15 cellular contexts compared by ENCODE assay signal in the genomic region with DNA sequence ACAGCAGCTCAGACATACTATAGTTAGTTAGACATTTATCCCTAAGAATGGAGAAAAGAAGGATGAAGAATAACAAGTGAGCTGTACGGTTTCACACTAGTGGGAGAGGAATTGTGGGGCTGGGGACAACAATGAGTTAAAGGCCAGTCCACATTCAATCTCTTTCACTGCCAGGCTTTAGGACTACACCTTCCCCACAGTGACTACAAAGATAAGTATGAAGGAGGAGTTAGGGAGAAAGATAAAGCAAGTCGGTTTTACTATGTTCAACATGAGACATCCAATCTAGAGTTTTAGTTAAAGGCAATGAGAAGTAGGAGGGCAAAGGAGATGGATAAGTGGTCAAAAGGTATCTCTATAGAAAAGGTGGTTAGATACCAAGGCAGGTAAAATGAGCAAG. TPM values are rescaled to one million over a fixed set of nuclear protein-coding genes. Genes with fewer than 3 reads are reported as not detected.
DNase-seq lines count a peak whose midpoint lies in the region; ATAC-seq and TF ChIP-seq lines count a peak whose summit lies in the region.
"Had no signal": no experiment of that assay in that cellular context is flagged by ENCODE, and none has a peak within 500 bp of the region (broad histone marks: within the 10 kb centered on the region; RNA-seq: fewer than 3 reads in every experiment).

No MANE protein-coding gene starts in this region.

- CTCF ChIA-PET in HEK293T (lab: Yijun Ruan, JAX) = no interaction called here

- no peak for DNase-seq in right atrium auricular region (ENCODE audit: low spot score)
- no peak for DNase-seq in left ventricle myocardium inferior
- peak; percentile 14 for DNase-seq in iPS-NIHi7 (ENCODE audit: extremely low spot score)
- DNase-seq in NK-92 treated with Interleukin-12 subunit alpha and Interleukin-12 subunit beta, amount 100 ng/mL, for 24 hours (lab: John Stamatoyannopoulos, UW) = no peak
- DNase-seq in HEK293T (ENCODE audit: extremely low spot score) = no peak
- DNase-seq in NCI-H2081 treated with DMSO at 0.1 percent for 48 hours (lab: John Stamatoyannopoulos, UW) = no peak
- DNase-seq: activated CD8-positive, alpha-beta T cell treated with anti-CD3 and anti-CD28 coated beads for 36 hours; activated gamma-delta T cell; DMS79; islet precursor cell; tibial artery had no signal

- H3K27ac ChIP-seq in right atrium auricular region (peak overlapping the region; percentile 4 to 13), left ventricle myocardium inferior (replicated peaks) (no peak overlapping the region)

- no peaks in the 10 kb centered on the region for H3K27me3 ChIP-seq in right atrium auricular region
- no peaks in the 10 kb centered on the region for H3K27me3 ChIP-seq in left ventricle myocardium inferior (ENCODE audit: low read depth)
- H3K27me3 ChIP-seq: tibial artery had no signal

- POLR2A ChIA-PET in HEK293T (lab: Yijun Ruan, JAX) = no interaction called here

- H3K36me3 ChIP-seq in right atrium auricular region (no peaks in the 10 kb centered on the region), left ventricle myocardium inferior (peaks cover 10% of the 10 kb centered on the region)
- H3K36me3 ChIP-seq: tibial artery had no signal

- TF ChIP-seq CTCF in right atrium auricular region (IDR thresholded peaks at IDR 0.05) = no peak
- TF ChIP-seq CTCF in left ventricle myocardium inferior (IDR thresholded peaks at IDR 0.05; ENCODE audit: borderline replicate concordance) = no peak
- no peak for TF ChIP-seq CTCF in WI38 (IDR thresholded peaks at IDR 0.05; ENCODE audit: low read depth, low read length)

- H3K4me1 ChIP-seq in right atrium auricular region (peaks cover 0 to 30% of the 10 kb centered on the region in 2 donors), left ventricle myocardium inferior (peaks cover 39% of the 10 kb centered on the region)

- no peaks in the 10 kb centered on the region for H3K9me3 ChIP-seq in right atrium auricular region
- H3K9me3 ChIP-seq in left ventricle myocardium inferior (replicated peaks) = no peaks in the 10 kb centered on the region
- H3K9me3 ChIP-seq: tibial artery had no signal

- intact Hi-C loops in left ventricle myocardium inferior (cut with micrococcal nuclease) = no loop called here

- no peak for ATAC-seq in HG03159 (IDR thresholded peaks at IDR 0.05; ENCODE audit: unreplicated experiment)
- ATAC-seq: activated CD8-positive, alpha-beta T cell treated with anti-CD3 and anti-CD28 coated beads for 36 hours; GM12878 had no signal

- H3K4me3 ChIP-seq in right atrium auricular region (no peak overlapping the region), left ventricle myocardium inferior (no peak overlapping the region), WI38 (ENCODE audit: low read depth, low read length) (peak overlapping the region; percentile 23; the same call in 1 of the 2 replicates)
- H3K4me3 ChIP-seq: GM12878, skin epidermis had no signal

TF ChIP-seq in HEK293T, 16 proteins besides CTCF, POLR2A, EP300 and RAD21:
- no peak for TF ChIP-seq FOXA1 (IDR thresholded peaks at IDR 0.05)
- no peak for TF ChIP-seq FOXK2 (IDR thresholded peaks at IDR 0.05)
- no peak for TF ChIP-seq ARNT (IDR thresholded peaks at IDR 0.05)
- no peak for TF ChIP-seq CTBP1 (IDR thresholded peaks at IDR 0.05; ENCODE audit: borderline replicate concordance)
- no peak for TF ChIP-seq NFRKB (IDR thresholded peaks at IDR 0.05)
- no peak for TF ChIP-seq TARDBP (IDR thresholded peaks at IDR 0.05)
- no peak for TF ChIP-seq FOXM1 (IDR thresholded peaks at IDR 0.05; ENCODE audit: borderline replicate concordance)
- no peak for TF ChIP-seq HDGF (IDR thresholded peaks at IDR 0.05; ENCODE audit: borderline replicate concordance)

RNA-seq across cellular contexts. Expression of a gene that starts 16.3 kb away (rescaled TPM):
- total RNA-seq in right atrium auricular region (10 to 100 TPM; 20.8 to 24.1 TPM), left ventricle myocardium inferior (22.1 TPM)
